Comparison of ENCODE assay signal across 8 cellular contexts in the genomic region with DNA sequence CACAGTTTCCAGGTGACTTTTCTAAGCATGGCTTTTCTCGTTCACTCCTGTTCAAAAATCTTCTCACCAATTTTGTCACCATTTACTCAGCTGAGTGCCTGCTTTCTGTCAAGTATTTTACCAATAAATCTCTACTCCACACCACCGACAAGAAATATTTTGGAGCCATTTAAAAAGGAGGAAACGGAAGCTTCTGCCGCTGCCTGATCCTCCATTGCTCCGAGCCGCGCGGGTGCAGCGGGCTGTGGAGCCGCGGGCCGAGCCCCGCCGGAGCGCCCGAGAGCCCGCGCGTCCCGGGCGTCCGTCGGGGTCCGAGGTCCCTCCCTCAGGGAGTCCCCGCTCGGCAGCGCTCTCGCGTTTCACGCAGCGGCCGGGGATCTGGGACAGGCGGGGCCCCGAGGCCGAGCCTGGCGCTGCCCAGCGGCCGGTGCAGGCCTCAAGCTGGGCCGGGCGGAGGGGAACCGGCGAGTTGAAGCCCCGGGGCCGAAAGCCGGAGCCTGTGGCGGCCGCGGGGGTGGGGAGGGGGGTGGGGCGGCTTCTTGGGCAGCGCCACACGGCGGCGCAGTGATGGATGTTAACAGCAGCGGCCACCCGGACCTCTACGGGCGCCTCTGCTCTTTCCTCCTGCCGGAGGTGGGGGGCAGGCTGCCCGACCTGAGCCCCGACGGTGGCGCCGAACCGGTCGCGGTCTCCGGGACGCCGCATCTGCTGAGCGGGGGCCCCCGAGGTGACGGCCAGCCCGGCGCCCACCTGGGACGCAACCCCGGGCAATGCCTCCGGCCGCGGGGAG. TPM values are rescaled to one million over a fixed set of nuclear protein-coding genes. Genes with fewer than 3 reads are reported as not detected.
DNase-seq lines count a peak whose midpoint lies in the region; ATAC-seq and TF ChIP-seq lines count a peak whose summit lies in the region.

No MANE protein-coding gene starts in this region.

- H3K4me2 ChIP-seq in skeletal muscle satellite cell (ENCODE audit: low read length): peak overlapping the region; percentile 94

- peak; percentile 45 for DNase-seq in SIG-M5 treated with dmso at 0.1 percent for 504 hours (lab: John Stamatoyannopoulos, UW; ENCODE audit: unreplicated experiment)
- no peak for DNase-seq in SIG-M5 (lab: John Stamatoyannopoulos, UW)
- DNase-seq in LHCN-M2 (ENCODE audit: low read depth): peak; percentile 63
- peak; percentile 15 to 17 for DNase-seq in central memory CD8-positive, alpha-beta T cell (ENCODE audit: low spot score in 2 of 2)
- DNase-seq in immature natural killer cell: peak; percentile 48 to 55 (median 50)

- H3K4me3 ChIP-seq in skeletal muscle satellite cell (ENCODE audit: low read length): peak overlapping the region; percentile 100

- H3K4me3 Mint-ChIP-seq in central memory CD8-positive, alpha-beta T cell: peak overlapping the region; percentile 90
- H3K4me3 Mint-ChIP-seq in immature natural killer cell: peak overlapping the region; percentile 88 to 98 (median 97)

- H3K27me3 ChIP-seq in skeletal muscle satellite cell (ENCODE audit: control insufficient read depth, insufficient read depth, low read length): no peaks in the 10 kb centered on the region

- ATAC-seq in central memory CD8-positive, alpha-beta T cell (replicated peaks; ENCODE audit: extremely low read depth, poor library complexity, severe bottlenecking): peak; percentile 30
- ATAC-seq in GM21447 (IDR thresholded peaks at IDR 0.05; ENCODE audit: unreplicated experiment): no peak

- H3K9me3 Mint-ChIP-seq in central memory CD8-positive, alpha-beta T cell: no peaks in the 10 kb centered on the region
- H3K9me3 Mint-ChIP-seq in immature natural killer cell: no peaks in the 10 kb centered on the region

- TF ChIP-seq CTCF in VCaP (conservative IDR thresholded peaks at IDR 0.05): peak; percentile 69

- no peaks in the 10 kb centered on the region for H3K27me3 Mint-ChIP-seq in central memory CD8-positive, alpha-beta T cell
- H3K27me3 Mint-ChIP-seq in immature natural killer cell (ENCODE audit: low read depth in 3 of 3): peaks cover 2 to 9% (median 7%) of the 10 kb centered on the region in 3 donors

- H3K36me3 Mint-ChIP-seq in central memory CD8-positive, alpha-beta T cell (ENCODE audit: insufficient read depth): peaks cover 7% of the 10 kb centered on the region
- no peaks in the 10 kb centered on the region for H3K36me3 Mint-ChIP-seq in immature natural killer cell

- peaks cover 28% of the 10 kb centered on the region for H3K4me1 ChIP-seq in skeletal muscle satellite cell (ENCODE audit: control insufficient read depth, insufficient read depth, low read length)

- H3K27ac Mint-ChIP-seq in central memory CD8-positive, alpha-beta T cell (ENCODE audit: low read depth): peak overlapping the region; percentile 84
- peak overlapping the region; percentile 68 to 97 (median 82) for H3K27ac Mint-ChIP-seq in immature natural killer cell

- no peaks in the 10 kb centered on the region for H3K9me3 ChIP-seq in skeletal muscle satellite cell (replicated peaks; ENCODE audit: low read length)

- peak overlapping the region; percentile 93 for H3K9ac ChIP-seq in skeletal muscle satellite cell (ENCODE audit: low read depth, low read length)

- peaks cover 25% of the 10 kb centered on the region for H3K4me1 Mint-ChIP-seq in central memory CD8-positive, alpha-beta T cell
- peaks cover 26 to 27% of the 10 kb centered on the region in 2 donors for H3K4me1 Mint-ChIP-seq in immature natural killer cell

- no peaks in the 10 kb centered on the region for H3K36me3 ChIP-seq in skeletal muscle satellite cell (ENCODE audit: insufficient read depth, low read length)

- H3K27ac ChIP-seq in VCaP: peak overlapping the region; percentile 89

RNA-seq across cellular contexts. Expression of gene HEBP1, which starts 1.1 kb away (rescaled TPM):
- total RNA-seq in LHCN-M2 (2014; rRNA removed): 7.7 and 8.0 TPM in 2 replicates
- 72.8 TPM for polyA plus RNA-seq in LHCN-M2 (2012)
- polyA plus RNA-seq in immature natural killer cell: 10 to 100 TPM; 21.8 to 24.6 (median 24.3) TPM
- total RNA-seq in skeletal muscle satellite cell (2012; rRNA removed): 10.9 and 15.0 TPM in 2 replicates

RNA-seq across cellular contexts. Expression of gene FAM234B, which starts 43.1 kb away (rescaled TPM):
- total RNA-seq in LHCN-M2 (2014; rRNA removed): 9.1 and 9.2 TPM in 2 replicates
- 3.7 TPM for polyA plus RNA-seq in LHCN-M2 (2012)
- 1 to 10 TPM in 2 of 3 donors, under 1 TPM in 1; 0.14 to 1.5 (median 1.3) TPM for polyA plus RNA-seq in immature natural killer cell
- total RNA-seq in skeletal muscle satellite cell (2012; rRNA removed): 9.1 and 10.7 TPM in 2 replicates

RNA-seq across cellular contexts. Expression of gene GPRC5D, which starts 49.2 kb away (rescaled TPM):
- total RNA-seq in LHCN-M2 (2014; rRNA removed): not detected in 2 replicates
- polyA plus RNA-seq in LHCN-M2 (2012): not detected
- polyA plus RNA-seq in immature natural killer cell: under 1 TPM in 1 of 3 donors, not detected in 2; 0.52 TPM
- total RNA-seq in skeletal muscle satellite cell (2012; rRNA removed): not detected in 2 replicates
